1 cellular context compared by ENCODE assay signal in the genomic region with DNA sequence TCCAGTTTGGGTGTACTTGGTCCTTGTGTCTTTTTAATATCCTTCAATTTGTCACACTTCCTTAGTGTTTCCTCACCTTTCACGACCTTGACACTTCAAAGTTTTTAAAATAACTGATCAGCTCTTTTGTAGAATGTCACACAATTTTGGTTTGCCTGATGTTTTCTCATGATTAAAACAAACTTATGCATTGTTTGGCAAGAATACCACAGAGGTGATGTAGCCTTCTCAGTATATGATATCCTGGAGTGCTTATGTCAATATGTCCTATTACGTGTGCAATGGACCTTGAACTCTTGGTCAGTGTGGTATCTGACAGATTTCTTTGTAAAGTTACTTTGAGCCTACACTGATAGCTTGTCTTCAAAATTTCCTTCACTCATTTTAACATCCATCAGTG.
A peak's percentile ranks its signal among the peaks of the same experiment; 100 is the strongest.
TF ChIP-seq lines count a peak whose summit lies in the region.

No MANE protein-coding gene starts in this region.

TF ChIP-seq in HepG2, 621 proteins besides CTCF, POLR2A, EP300 and RAD21 (continued from another document and continues in another):
- TF ChIP-seq, protein P1, sequence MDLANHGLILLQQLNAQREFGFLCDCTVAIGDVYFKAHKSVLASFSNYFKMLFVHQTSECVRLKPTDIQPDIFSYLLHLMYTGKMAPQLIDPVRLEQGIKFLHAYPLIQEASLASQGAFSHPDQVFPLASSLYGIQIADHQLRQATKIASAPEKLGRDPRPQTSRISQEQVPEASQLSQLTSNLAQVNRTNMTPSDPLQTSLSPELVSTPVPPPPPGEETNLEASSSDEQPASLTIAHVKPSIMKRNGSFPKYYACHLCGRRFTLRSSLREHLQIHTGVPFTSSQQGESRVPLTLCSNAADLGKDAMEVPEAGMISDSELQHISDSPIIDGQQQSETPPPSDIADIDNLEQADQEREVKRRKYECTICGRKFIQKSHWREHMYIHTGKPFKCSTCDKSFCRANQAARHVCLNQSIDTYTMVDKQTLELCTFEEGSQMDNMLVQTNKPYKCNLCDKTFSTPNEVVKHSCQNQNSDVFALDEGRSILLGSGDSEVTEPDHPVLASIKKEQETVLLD (CRISPR knock-in tag; IDR thresholded peaks at IDR 0.05; ENCODE audit: low read depth): no peak
- TF ChIP-seq FOXK1 (CRISPR knock-in tag; IDR thresholded peaks at IDR 0.05; ENCODE audit: borderline replicate concordance, low read depth): peak; percentile 74; the same call in 1 of the 2 replicates
- TF ChIP-seq RELA (CRISPR knock-in tag; IDR thresholded peaks at IDR 0.05): no peak
- no peak for TF ChIP-seq KAT7 (CRISPR knock-in tag; IDR thresholded peaks at IDR 0.05; ENCODE audit: borderline replicate concordance)
- TF ChIP-seq, protein P2, sequence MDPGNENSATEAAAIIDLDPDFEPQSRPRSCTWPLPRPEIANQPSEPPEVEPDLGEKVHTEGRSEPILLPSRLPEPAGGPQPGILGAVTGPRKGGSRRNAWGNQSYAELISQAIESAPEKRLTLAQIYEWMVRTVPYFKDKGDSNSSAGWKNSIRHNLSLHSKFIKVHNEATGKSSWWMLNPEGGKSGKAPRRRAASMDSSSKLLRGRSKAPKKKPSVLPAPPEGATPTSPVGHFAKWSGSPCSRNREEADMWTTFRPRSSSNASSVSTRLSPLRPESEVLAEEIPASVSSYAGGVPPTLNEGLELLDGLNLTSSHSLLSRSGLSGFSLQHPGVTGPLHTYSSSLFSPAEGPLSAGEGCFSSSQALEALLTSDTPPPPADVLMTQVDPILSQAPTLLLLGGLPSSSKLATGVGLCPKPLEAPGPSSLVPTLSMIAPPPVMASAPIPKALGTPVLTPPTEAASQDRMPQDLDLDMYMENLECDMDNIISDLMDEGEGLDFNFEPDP (CRISPR knock-in tag; conservative IDR thresholded peaks at IDR 0.05): no peak
- TF ChIP-seq, protein P3, sequence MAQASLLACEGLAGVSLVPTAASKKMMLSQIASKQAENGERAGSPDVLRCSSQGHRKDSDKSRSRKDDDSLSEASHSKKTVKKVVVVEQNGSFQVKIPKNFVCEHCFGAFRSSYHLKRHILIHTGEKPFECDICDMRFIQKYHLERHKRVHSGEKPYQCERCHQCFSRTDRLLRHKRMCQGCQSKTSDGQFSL (CRISPR knock-in tag; IDR thresholded peaks at IDR 0.05): no peak
- no peak for TF ChIP-seq GABPB1 (CRISPR knock-in tag; IDR thresholded peaks at IDR 0.05)
- TF ChIP-seq, protein P4, sequence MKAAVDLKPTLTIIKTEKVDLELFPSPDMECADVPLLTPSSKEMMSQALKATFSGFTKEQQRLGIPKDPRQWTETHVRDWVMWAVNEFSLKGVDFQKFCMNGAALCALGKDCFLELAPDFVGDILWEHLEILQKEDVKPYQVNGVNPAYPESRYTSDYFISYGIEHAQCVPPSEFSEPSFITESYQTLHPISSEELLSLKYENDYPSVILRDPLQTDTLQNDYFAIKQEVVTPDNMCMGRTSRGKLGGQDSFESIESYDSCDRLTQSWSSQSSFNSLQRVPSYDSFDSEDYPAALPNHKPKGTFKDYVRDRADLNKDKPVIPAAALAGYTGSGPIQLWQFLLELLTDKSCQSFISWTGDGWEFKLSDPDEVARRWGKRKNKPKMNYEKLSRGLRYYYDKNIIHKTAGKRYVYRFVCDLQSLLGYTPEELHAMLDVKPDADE (CRISPR knock-in tag; IDR thresholded peaks at IDR 0.05): no peak
- TF ChIP-seq, protein P5, sequence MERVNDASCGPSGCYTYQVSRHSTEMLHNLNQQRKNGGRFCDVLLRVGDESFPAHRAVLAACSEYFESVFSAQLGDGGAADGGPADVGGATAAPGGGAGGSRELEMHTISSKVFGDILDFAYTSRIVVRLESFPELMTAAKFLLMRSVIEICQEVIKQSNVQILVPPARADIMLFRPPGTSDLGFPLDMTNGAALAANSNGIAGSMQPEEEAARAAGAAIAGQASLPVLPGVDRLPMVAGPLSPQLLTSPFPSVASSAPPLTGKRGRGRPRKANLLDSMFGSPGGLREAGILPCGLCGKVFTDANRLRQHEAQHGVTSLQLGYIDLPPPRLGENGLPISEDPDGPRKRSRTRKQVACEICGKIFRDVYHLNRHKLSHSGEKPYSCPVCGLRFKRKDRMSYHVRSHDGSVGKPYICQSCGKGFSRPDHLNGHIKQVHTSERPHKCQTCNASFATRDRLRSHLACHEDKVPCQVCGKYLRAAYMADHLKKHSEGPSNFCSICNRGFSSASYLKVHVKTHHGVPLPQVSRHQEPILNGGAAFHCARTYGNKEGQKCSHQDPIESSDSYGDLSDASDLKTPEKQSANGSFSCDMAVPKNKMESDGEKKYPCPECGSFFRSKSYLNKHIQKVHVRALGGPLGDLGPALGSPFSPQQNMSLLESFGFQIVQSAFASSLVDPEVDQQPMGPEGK (CRISPR knock-in tag; IDR thresholded peaks at IDR 0.05): no peak
- no peak for TF ChIP-seq MED13 (CRISPR knock-in tag; IDR thresholded peaks at IDR 0.05)
- TF ChIP-seq, protein P6, sequence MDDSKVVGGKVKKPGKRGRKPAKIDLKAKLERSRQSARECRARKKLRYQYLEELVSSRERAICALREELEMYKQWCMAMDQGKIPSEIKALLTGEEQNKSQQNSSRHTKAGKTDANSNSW (CRISPR knock-in tag; IDR thresholded peaks at IDR 0.05; ENCODE audit: borderline replicate concordance): no peak
- TF ChIP-seq ARNT2 (CRISPR knock-in tag; IDR thresholded peaks at IDR 0.05; ENCODE audit: low read depth): no peak
- TF ChIP-seq, protein P7, sequence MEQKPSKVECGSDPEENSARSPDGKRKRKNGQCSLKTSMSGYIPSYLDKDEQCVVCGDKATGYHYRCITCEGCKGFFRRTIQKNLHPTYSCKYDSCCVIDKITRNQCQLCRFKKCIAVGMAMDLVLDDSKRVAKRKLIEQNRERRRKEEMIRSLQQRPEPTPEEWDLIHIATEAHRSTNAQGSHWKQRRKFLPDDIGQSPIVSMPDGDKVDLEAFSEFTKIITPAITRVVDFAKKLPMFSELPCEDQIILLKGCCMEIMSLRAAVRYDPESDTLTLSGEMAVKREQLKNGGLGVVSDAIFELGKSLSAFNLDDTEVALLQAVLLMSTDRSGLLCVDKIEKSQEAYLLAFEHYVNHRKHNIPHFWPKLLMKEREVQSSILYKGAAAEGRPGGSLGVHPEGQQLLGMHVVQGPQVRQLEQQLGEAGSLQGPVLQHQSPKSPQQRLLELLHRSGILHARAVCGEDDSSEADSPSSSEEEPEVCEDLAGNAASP (CRISPR knock-in tag; IDR thresholded peaks at IDR 0.05; ENCODE audit: borderline replicate concordance): 0 out of 2 replicates have a peak, but pooled peaks have one; percentile 45
- no peak for TF ChIP-seq EZH2 (conservative IDR thresholded peaks at IDR 0.05; ENCODE audit: low read depth, low read length)
- TF ChIP-seq ATM (IDR thresholded peaks at IDR 0.05; ENCODE audit: borderline replicate concordance): no peak
- TF ChIP-seq BRCA1 (CRISPR knock-in tag; IDR thresholded peaks at IDR 0.05): no peak
- TF ChIP-seq, protein P8, sequence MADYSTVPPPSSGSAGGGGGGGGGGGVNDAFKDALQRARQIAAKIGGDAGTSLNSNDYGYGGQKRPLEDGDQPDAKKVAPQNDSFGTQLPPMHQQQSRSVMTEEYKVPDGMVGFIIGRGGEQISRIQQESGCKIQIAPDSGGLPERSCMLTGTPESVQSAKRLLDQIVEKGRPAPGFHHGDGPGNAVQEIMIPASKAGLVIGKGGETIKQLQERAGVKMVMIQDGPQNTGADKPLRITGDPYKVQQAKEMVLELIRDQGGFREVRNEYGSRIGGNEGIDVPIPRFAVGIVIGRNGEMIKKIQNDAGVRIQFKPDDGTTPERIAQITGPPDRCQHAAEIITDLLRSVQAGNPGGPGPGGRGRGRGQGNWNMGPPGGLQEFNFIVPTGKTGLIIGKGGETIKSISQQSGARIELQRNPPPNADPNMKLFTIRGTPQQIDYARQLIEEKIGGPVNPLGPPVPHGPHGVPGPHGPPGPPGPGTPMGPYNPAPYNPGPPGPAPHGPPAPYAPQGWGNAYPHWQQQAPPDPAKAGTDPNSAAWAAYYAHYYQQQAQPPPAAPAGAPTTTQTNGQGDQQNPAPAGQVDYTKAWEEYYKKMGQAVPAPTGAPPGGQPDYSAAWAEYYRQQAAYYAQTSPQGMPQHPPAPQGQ (CRISPR knock-in tag; IDR thresholded peaks at IDR 0.05; ENCODE audit: borderline replicate concordance): no peak
- no peak for TF ChIP-seq ZNF883 (CRISPR knock-in tag; IDR thresholded peaks at IDR 0.05; ENCODE audit: not compliant biosample characterization)
- TF ChIP-seq HDAC1 (CRISPR knock-in tag; IDR thresholded peaks at IDR 0.05): peak; percentile 56
- TF ChIP-seq, protein P9, sequence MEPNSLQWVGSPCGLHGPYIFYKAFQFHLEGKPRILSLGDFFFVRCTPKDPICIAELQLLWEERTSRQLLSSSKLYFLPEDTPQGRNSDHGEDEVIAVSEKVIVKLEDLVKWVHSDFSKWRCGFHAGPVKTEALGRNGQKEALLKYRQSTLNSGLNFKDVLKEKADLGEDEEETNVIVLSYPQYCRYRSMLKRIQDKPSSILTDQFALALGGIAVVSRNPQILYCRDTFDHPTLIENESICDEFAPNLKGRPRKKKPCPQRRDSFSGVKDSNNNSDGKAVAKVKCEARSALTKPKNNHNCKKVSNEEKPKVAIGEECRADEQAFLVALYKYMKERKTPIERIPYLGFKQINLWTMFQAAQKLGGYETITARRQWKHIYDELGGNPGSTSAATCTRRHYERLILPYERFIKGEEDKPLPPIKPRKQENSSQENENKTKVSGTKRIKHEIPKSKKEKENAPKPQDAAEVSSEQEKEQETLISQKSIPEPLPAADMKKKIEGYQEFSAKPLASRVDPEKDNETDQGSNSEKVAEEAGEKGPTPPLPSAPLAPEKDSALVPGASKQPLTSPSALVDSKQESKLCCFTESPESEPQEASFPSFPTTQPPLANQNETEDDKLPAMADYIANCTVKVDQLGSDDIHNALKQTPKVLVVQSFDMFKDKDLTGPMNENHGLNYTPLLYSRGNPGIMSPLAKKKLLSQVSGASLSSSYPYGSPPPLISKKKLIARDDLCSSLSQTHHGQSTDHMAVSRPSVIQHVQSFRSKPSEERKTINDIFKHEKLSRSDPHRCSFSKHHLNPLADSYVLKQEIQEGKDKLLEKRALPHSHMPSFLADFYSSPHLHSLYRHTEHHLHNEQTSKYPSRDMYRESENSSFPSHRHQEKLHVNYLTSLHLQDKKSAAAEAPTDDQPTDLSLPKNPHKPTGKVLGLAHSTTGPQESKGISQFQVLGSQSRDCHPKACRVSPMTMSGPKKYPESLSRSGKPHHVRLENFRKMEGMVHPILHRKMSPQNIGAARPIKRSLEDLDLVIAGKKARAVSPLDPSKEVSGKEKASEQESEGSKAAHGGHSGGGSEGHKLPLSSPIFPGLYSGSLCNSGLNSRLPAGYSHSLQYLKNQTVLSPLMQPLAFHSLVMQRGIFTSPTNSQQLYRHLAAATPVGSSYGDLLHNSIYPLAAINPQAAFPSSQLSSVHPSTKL (CRISPR knock-in tag; IDR thresholded peaks at IDR 0.05): peak; percentile 99
- TF ChIP-seq POLR2AphosphoS5 (IDR thresholded peaks at IDR 0.05; ENCODE audit: low read depth, low read length): no peak
- no peak for TF ChIP-seq FIP1L1 (IDR thresholded peaks at IDR 0.05; ENCODE audit: borderline replicate concordance, insufficient read depth, low read depth, low read length)
- TF ChIP-seq SOX6 (IDR thresholded peaks at IDR 0.05): no peak
- TF ChIP-seq SOX6 (CRISPR knock-in tag; IDR thresholded peaks at IDR 0.05): peak; percentile 94
- TF ChIP-seq SSRP1 (CRISPR knock-in tag; IDR thresholded peaks at IDR 0.05): 0 out of 2 replicates have a peak, but pooled peaks have one; percentile 79
- TF ChIP-seq ZBTB7B (CRISPR knock-in tag; IDR thresholded peaks at IDR 0.05): no peak
- 0 out of 2 replicates have a peak, but pooled peaks have one; percentile 18 for TF ChIP-seq ZNF24 (IDR thresholded peaks at IDR 0.05)
- TF ChIP-seq, protein P10, sequence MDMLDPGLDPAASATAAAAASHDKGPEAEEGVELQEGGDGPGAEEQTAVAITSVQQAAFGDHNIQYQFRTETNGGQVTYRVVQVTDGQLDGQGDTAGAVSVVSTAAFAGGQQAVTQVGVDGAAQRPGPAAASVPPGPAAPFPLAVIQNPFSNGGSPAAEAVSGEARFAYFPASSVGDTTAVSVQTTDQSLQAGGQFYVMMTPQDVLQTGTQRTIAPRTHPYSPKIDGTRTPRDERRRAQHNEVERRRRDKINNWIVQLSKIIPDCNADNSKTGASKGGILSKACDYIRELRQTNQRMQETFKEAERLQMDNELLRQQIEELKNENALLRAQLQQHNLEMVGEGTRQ (IDR thresholded peaks at IDR 0.05; ENCODE audit: low read depth, low read length): no peak
- TF ChIP-seq, protein P10 (CRISPR knock-in tag; IDR thresholded peaks at IDR 0.05; ENCODE audit: borderline replicate concordance): no peak
- peak; percentile 83; the same call in 1 of the 2 replicates for TF ChIP-seq MIER3 (CRISPR knock-in tag; IDR thresholded peaks at IDR 0.05; ENCODE audit: borderline replicate concordance)
- TF ChIP-seq GZF1 (CRISPR knock-in tag; IDR thresholded peaks at IDR 0.05): no peak
- TF ChIP-seq CREB1 (IDR thresholded peaks at IDR 0.05): peak; percentile 77
- TF ChIP-seq CREB1 (CRISPR knock-in tag; IDR thresholded peaks at IDR 0.05): peak; percentile 92
- no peak for TF ChIP-seq ZFP36 (IDR thresholded peaks at IDR 0.05; ENCODE audit: borderline replicate concordance, low read depth, low read length, partially characterized antibody)
- peak; percentile 39; the same call in 1 of the 2 replicates for TF ChIP-seq ZNF652 (CRISPR knock-in tag; IDR thresholded peaks at IDR 0.05; ENCODE audit: borderline replicate concordance, low read depth)
- peak; percentile 46; the same call in 1 of the 2 replicates for TF ChIP-seq GATAD1 (CRISPR knock-in tag; IDR thresholded peaks at IDR 0.05)
- no peak for TF ChIP-seq PHB2 (IDR thresholded peaks at IDR 0.05; ENCODE audit: partially characterized antibody)
- peak; percentile 75 for TF ChIP-seq CEBPG (CRISPR knock-in tag; IDR thresholded peaks at IDR 0.05)
- no peak for TF ChIP-seq MYC (CRISPR knock-in tag; IDR thresholded peaks at IDR 0.05; ENCODE audit: borderline replicate concordance)
- TF ChIP-seq JUNB (CRISPR knock-in tag; IDR thresholded peaks at IDR 0.05; ENCODE audit: borderline replicate concordance): peak; percentile 84; the same call in 1 of the 2 replicates
- no peak for TF ChIP-seq ZFYVE20 (CRISPR knock-in tag; IDR thresholded peaks at IDR 0.05; ENCODE audit: borderline replicate concordance, low read depth)
- no peak for TF ChIP-seq ZNF619 (CRISPR knock-in tag; IDR thresholded peaks at IDR 0.05)
- TF ChIP-seq, protein P11, sequence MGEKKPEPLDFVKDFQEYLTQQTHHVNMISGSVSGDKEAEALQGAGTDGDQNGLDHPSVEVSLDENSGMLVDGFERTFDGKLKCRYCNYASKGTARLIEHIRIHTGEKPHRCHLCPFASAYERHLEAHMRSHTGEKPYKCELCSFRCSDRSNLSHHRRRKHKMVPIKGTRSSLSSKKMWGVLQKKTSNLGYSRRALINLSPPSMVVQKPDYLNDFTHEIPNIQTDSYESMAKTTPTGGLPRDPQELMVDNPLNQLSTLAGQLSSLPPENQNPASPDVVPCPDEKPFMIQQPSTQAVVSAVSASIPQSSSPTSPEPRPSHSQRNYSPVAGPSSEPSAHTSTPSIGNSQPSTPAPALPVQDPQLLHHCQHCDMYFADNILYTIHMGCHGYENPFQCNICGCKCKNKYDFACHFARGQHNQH (CRISPR knock-in tag; IDR thresholded peaks at IDR 0.05): no peak
- no peak for TF ChIP-seq ZNF446 (CRISPR knock-in tag; IDR thresholded peaks at IDR 0.05)
- peak; percentile 97 for TF ChIP-seq HNF4A (CRISPR knock-in tag; IDR thresholded peaks at IDR 0.05)
- TF ChIP-seq CHD4 (IDR thresholded peaks at IDR 0.05; ENCODE audit: borderline replicate concordance, low read length): no peak
- no peak for TF ChIP-seq SIN3B (IDR thresholded peaks at IDR 0.05; ENCODE audit: low read length)
- TF ChIP-seq ARNT (IDR thresholded peaks at IDR 0.05): no peak
- no peak for TF ChIP-seq ZNF317 (CRISPR knock-in tag; IDR thresholded peaks at IDR 0.05)
